ENCODE assay signal across 8 cellular contexts in the genomic region with DNA sequence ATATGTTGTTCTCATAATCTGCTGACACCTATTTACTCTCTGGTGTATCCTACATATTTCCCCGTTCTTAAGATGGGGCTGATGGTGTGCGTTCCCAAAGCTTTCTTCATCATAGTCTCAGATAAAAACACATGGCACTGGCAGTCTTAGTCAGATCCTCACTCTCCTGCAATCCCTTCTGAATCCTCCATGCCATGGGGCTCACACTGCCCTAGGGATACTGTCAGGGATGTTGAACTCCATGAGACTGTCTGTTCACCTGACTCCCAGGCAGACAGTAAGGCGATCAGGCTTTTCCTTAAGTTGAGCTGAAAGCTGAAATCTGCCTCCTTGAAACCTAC.
DNase-seq lines count a peak whose midpoint lies in the region; ATAC-seq and TF ChIP-seq lines count a peak whose summit lies in the region.

No MANE protein-coding gene starts in this region.

- H3K4me3 Mint-ChIP-seq in endodermal cell: no peak overlapping the region

- H3K36me3 ChIP-seq in KOPT-K1 (ENCODE audit: insufficient read depth, low read length) (no peaks in the 10 kb centered on the region), endodermal cell (ENCODE audit: control insufficient read depth, insufficient read depth, low read length) (no peaks in the 10 kb centered on the region), skeletal muscle satellite cell (ENCODE audit: insufficient read depth, low read length) (no peaks in the 10 kb centered on the region)

- H3K9me3 Mint-ChIP-seq in endodermal cell: no peaks in the 10 kb centered on the region

- no peak for TF ChIP-seq CTCF in endodermal cell (conservative IDR thresholded peaks at IDR 0.05)

- DNase-seq in NCI-H2171 treated with DMSO at 0.1 percent for 48 hours (lab: John Stamatoyannopoulos, UW): peak; percentile 78
- DNase-seq in NCI-H2171 (lab: John Stamatoyannopoulos, UW): no peak
- no peak for DNase-seq in endodermal cell
- no peak for DNase-seq in RKO (ENCODE audit: low spot score)
- DNase-seq in NCI-H1417 (lab: John Stamatoyannopoulos, UW): no peak

- H3K27ac ChIP-seq in KOPT-K1 (ENCODE audit: low read depth, low read length, poor library complexity, severe bottlenecking) (peak overlapping the region; percentile 66), endodermal cell (ENCODE audit: low read depth, low read length) (no peak overlapping the region)

- 98 to 100% methylated on average over 3 of the region's 3 CpGs for WGBS in endodermal cell (ENCODE audit: insufficient coverage in 1 of 2, insufficient read length in 1 of 2), 2 experiments

- H3K4me1 Mint-ChIP-seq in endodermal cell: peaks cover 32% of the 10 kb centered on the region

- H3K9me3 ChIP-seq in KOPT-K1 (ENCODE audit: insufficient read depth, low read length, poor library complexity, severe bottlenecking) (no peaks in the 10 kb centered on the region), endodermal cell (ENCODE audit: control insufficient read depth, low read length) (no peaks in the 10 kb centered on the region), skeletal muscle satellite cell (replicated peaks; ENCODE audit: low read length) (no peaks in the 10 kb centered on the region)

- peaks cover 2% of the 10 kb centered on the region for H3K4me1 ChIP-seq in endodermal cell (ENCODE audit: control insufficient read depth, insufficient read depth, low read length)
- peaks cover 54% of the 10 kb centered on the region for H3K4me1 ChIP-seq in skeletal muscle satellite cell (ENCODE audit: control insufficient read depth, insufficient read depth, low read length)

- no peaks in the 10 kb centered on the region for H3K36me3 Mint-ChIP-seq in endodermal cell (ENCODE audit: low read depth)

- H3K9ac ChIP-seq in endodermal cell (ENCODE audit: extremely low read depth, low read length, poor library complexity, severe bottlenecking): no peak overlapping the region
- H3K9ac ChIP-seq in skeletal muscle satellite cell (ENCODE audit: low read depth, low read length): peak overlapping the region; percentile 38

- ATAC-seq in HG02642 (IDR thresholded peaks at IDR 0.05; ENCODE audit: poor library complexity, unreplicated experiment): no peak

- peak overlapping the region; percentile 54 for H3K4me2 ChIP-seq in skeletal muscle satellite cell (ENCODE audit: low read length)

- H3K27me3 ChIP-seq in endodermal cell (ENCODE audit: control insufficient read depth, insufficient read depth, low read length, poor library complexity, severe bottlenecking) (no peaks in the 10 kb centered on the region), skeletal muscle satellite cell (ENCODE audit: control insufficient read depth, insufficient read depth, low read length) (no peaks in the 10 kb centered on the region)

- no peak overlapping the region for H3K4me3 ChIP-seq in endodermal cell (ENCODE audit: low read length)
- peak overlapping the region; percentile 26 for H3K4me3 ChIP-seq in skeletal muscle satellite cell (ENCODE audit: low read length)

- H3K27me3 Mint-ChIP-seq in endodermal cell (ENCODE audit: insufficient read depth): no peaks in the 10 kb centered on the region

- peak overlapping the region; percentile 83 for H3K27ac Mint-ChIP-seq in endodermal cell
